In the genomic region with DNA sequence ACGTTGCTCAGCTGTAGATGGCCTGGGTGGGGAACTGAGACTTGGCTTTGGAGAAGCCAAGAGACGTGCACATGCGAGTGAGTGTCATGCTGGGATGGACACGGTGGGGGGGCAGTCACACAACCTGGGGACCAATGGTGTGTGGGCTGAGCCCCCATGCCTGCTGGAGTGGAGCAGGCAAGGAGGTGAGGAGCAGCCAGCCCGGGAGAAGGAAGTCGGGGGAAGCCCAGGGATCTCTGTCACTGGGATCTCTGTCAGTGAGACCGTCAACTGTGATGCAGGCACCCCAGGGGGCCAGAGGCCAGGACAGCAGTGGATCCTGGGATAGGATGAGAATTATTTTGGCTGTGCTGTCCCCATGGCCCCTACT, we compare ENCODE assay signal across 20 cellular contexts. TPM values are rescaled to one million over a fixed set of nuclear protein-coding genes. Genes with fewer than 3 reads are reported as not detected.
A peak's percentile ranks its signal among the peaks of the same experiment; 100 is the strongest.
DNase-seq lines count a peak whose midpoint lies in the region; ATAC-seq, FAIRE-seq and TF ChIP-seq lines count a peak whose summit lies in the region.
"Had no signal": no experiment of that assay in that cellular context is flagged by ENCODE, and none has a peak within 500 bp of the region (broad histone marks: within the 10 kb centered on the region; RNA-seq: fewer than 3 reads in every experiment).

No MANE protein-coding gene starts in this region.

- H3K9me2 ChIP-seq in GM23248 (ENCODE audit: insufficient read depth): no peaks in the 10 kb centered on the region

- no peaks in the 10 kb centered on the region; the same call in 2 of the 3 replicates for H3K79me2 ChIP-seq in K562 (ENCODE audit: control insufficient read depth, insufficient read depth, low read length)
- H3K79me2 ChIP-seq in osteoblast (ENCODE audit: insufficient read depth, low read length): no peaks in the 10 kb centered on the region
- no peaks in the 10 kb centered on the region for H3K79me2 ChIP-seq in GM23248 (ENCODE audit: insufficient read depth)

- H3K9me1 ChIP-seq in K562 (ENCODE audit: control insufficient read depth, insufficient read depth, low read length): no peaks in the 10 kb centered on the region

- DNase-seq in activated CD8-positive, alpha-beta memory T cell treated with anti-CD3 and anti-CD28 coated beads, Interleukin-2, amount 50 U/mL, for 48 hours: peak; percentile 49
- no peak for DNase-seq in activated CD8-positive, alpha-beta memory T cell treated with anti-CD3 and anti-CD28 coated beads, Interleukin-2, amount 10 ng/mL, durations not matched to agents 7 days and 5 days
- no peak for DNase-seq in Calu3
- DNase-seq in K562 (ENCODE audit: extremely low read depth in 1 of 4, low spot score in 3 of 4): no peak
- peak; percentile 76 for DNase-seq in osteoblast (ENCODE audit: insufficient read length, low spot score, missing footprints)
- DNase-seq in GM23248: no peak
- DNase-seq in activated gamma-delta T cell treated with Interleukin-2 at 50 U/mL for 16 hours: no peak
- DNase-seq: COR-L47; DMS79 treated with DMSO at 0.1 percent for 48 hours; Karpas-422; MM.1S; NCI-H1092 treated with DMSO at 0.1 percent for 48 hours; NCI-H2081 treated with DMSO at 0.1 percent for 48 hours; NCI-H226; NK-92 treated with Interleukin-12 subunit alpha and Interleukin-12 subunit beta, amount 100 ng/mL, for 24 hours; OCI-M1; SHP77 treated with DMSO at 0.1 percent for 48 hours had no signal

- no peak overlapping the region for H3K9ac ChIP-seq in K562 (ENCODE audit: insufficient read depth in 1 of 2, low read depth in 2 of 2, low read length in 2 of 2)
- H3K9ac ChIP-seq in GM23248: no peak overlapping the region

- ATAC-seq in activated CD8-positive, alpha-beta memory T cell treated with anti-CD3 and anti-CD28 coated beads, Interleukin-2, amount 10 ng/mL, durations not matched to agents 7 days and 5 days: no peak
- ATAC-seq in K562 (no peak), HG02759 (IDR thresholded peaks at IDR 0.05; ENCODE audit: unreplicated experiment) (no peak)
- ATAC-seq: GM23338 had no signal

- FAIRE-seq in K562 (lab: Jason Lieb, UNC): no peak

- CTCF ChIA-PET in activated CD8-positive, alpha-beta memory T cell treated with anti-CD3 and anti-CD28 coated beads, Interleukin-2, amount 10 ng/mL, durations not matched to agents 7 days and 5 days (lab: Charles Lee): no interaction called here
- CTCF ChIA-PET in Calu3 (lab: Charles Lee) (interaction anchor here (0.6 kb wide), 1 partner anchor 22 kb away, joined by 3 read pairs; no protein-coding TSS in a partner anchor), K562 (lab: Yijun Ruan, JAX; ENCODE audit: low intra/inter-chr PET ratio) (no interaction called here)

- no peaks in the 10 kb centered on the region for H3K27me3 ChIP-seq in K562 (ENCODE audit: control insufficient read depth in 2 of 2, insufficient read depth in 2 of 2, low read length in 2 of 2)
- H3K27me3 ChIP-seq in osteoblast (ENCODE audit: insufficient read depth, low read length): no peaks in the 10 kb centered on the region
- H3K27me3 ChIP-seq in GM23248 (replicated peaks; ENCODE audit: insufficient read depth): no peaks in the 10 kb centered on the region

- BruUV-seq in Calu3 (replicated peaks; lab: Mats Ljungman, UMichigan): no TSS peak
- BruUV-seq in K562 (replicated peaks; lab: Mats Ljungman, UMichigan): no TSS peak

- H3K27ac ChIP-seq in K562 (ENCODE audit: extremely low read depth, low read depth, low read length): no peak overlapping the region
- no peak overlapping the region for H3K27ac ChIP-seq in osteoblast (ENCODE audit: low read depth, low read length)
- no peak overlapping the region for H3K27ac ChIP-seq in GM23248
- H3K27ac ChIP-seq: C4-2B had no signal

- H2AFZ ChIP-seq in K562 (ENCODE audit: low read depth, low read length) (no peak overlapping the region), osteoblast (ENCODE audit: low read length) (no peak overlapping the region), GM23248 (no peak overlapping the region)
- H2AFZ ChIP-seq: GM23338 had no signal

- TF ChIP-seq EP300 in K562 (IDR thresholded peaks at IDR 0.05; ENCODE audit: low read length): no peak

- H3K36me3 ChIP-seq in K562 (ENCODE audit: control insufficient read depth, insufficient read depth, low read length) (no peaks in the 10 kb centered on the region), osteoblast (ENCODE audit: insufficient read depth, low read length) (no peaks in the 10 kb centered on the region), GM23248 (ENCODE audit: low read depth) (no peaks in the 10 kb centered on the region)

- no peak overlapping the region for H3K4me3 Mint-ChIP-seq in activated CD8-positive, alpha-beta memory T cell treated with anti-CD3 and anti-CD28 coated beads, Interleukin-2, amount 10 ng/mL, durations not matched to agents 7 days and 5 days
- H3K4me3 Mint-ChIP-seq in Calu3 (ENCODE audit: low read depth, unreplicated experiment): peak overlapping the region; percentile 30
- H3K4me3 Mint-ChIP-seq: GM23338 had no signal

- H4K20me1 ChIP-seq in K562 (replicated peaks; ENCODE audit: control insufficient read depth, insufficient read depth, low read length): no peaks in the 10 kb centered on the region
- H4K20me1 ChIP-seq in osteoblast (ENCODE audit: insufficient read depth, low read length): no peaks in the 10 kb centered on the region
- no peaks in the 10 kb centered on the region for H4K20me1 ChIP-seq in GM23248 (ENCODE audit: insufficient read depth)

- H3K27ac Mint-ChIP-seq in activated CD8-positive, alpha-beta memory T cell treated with anti-CD3 and anti-CD28 coated beads, Interleukin-2, amount 10 ng/mL, durations not matched to agents 7 days and 5 days: no peak overlapping the region
- peak overlapping the region; percentile 78 for H3K27ac Mint-ChIP-seq in Calu3 (ENCODE audit: unreplicated experiment)
- H3K27ac Mint-ChIP-seq: GM23338 had no signal

- H3K4me1 ChIP-seq in K562 (replicated peaks in 1 of 2; ENCODE audit: control insufficient read depth in 2 of 2, insufficient read depth in 2 of 2, low read length in 2 of 2) (peaks cover 4 to 39% of the 10 kb centered on the region in 2 experiments), osteoblast (ENCODE audit: insufficient read depth, low read length) (no peaks in the 10 kb centered on the region), GM23248 (ENCODE audit: insufficient read depth) (no peaks in the 10 kb centered on the region)

- no peak overlapping the region for H3K4me2 ChIP-seq in K562 (ENCODE audit: insufficient read depth, low read length)
- no peak overlapping the region for H3K4me2 ChIP-seq in osteoblast (ENCODE audit: insufficient read depth, low read length)
- no peak overlapping the region for H3K4me2 ChIP-seq in GM23248 (ENCODE audit: unreplicated experiment)
- H3K4me2 ChIP-seq: GM23338 had no signal

- TF ChIP-seq CTCF in Calu3 (IDR thresholded peaks at IDR 0.05; ENCODE audit: unreplicated experiment): no peak
- TF ChIP-seq CTCF in K562 (IDR thresholded peaks at IDR 0.05 in 2 of 3, conservative IDR thresholded peaks at IDR 0.05 in 1 of 3; ENCODE audit: insufficient read depth in 2 of 3, low read depth in 1 of 3, low read length in 3 of 3): no peak
- no peak for TF ChIP-seq CTCF in osteoblast (IDR thresholded peaks at IDR 0.05; ENCODE audit: extremely low read depth, low read depth, low read length)

- 0 out of 2 replicates have a peak, but pooled peaks cover 6% of the 10 kb centered on the region for H3F3A ChIP-seq in GM23248 (ENCODE audit: insufficient read depth)

- H3K4me3 ChIP-seq in K562 (no peak overlapping the region), osteoblast (ENCODE audit: insufficient read depth, low read length) (no peak overlapping the region), GM23248 (no peak overlapping the region)
- H3K4me3 ChIP-seq: GM23338 had no signal

- peaks cover 6% of the 10 kb centered on the region for H3K4me1 Mint-ChIP-seq in activated CD8-positive, alpha-beta memory T cell treated with anti-CD3 and anti-CD28 coated beads, Interleukin-2, amount 10 ng/mL, durations not matched to agents 7 days and 5 days
- peaks cover 8% of the 10 kb centered on the region for H3K4me1 Mint-ChIP-seq in Calu3 (ENCODE audit: low read depth, unreplicated experiment)

- H3K9me3 Mint-ChIP-seq in activated CD8-positive, alpha-beta memory T cell treated with anti-CD3 and anti-CD28 coated beads, Interleukin-2, amount 10 ng/mL, durations not matched to agents 7 days and 5 days (ENCODE audit: low read depth): no peaks in the 10 kb centered on the region
- peaks cover 3% of the 10 kb centered on the region for H3K9me3 Mint-ChIP-seq in Calu3 (ENCODE audit: low read depth, unreplicated experiment)

- peaks cover 22% of the 10 kb centered on the region for H3K27me3 Mint-ChIP-seq in activated CD8-positive, alpha-beta memory T cell treated with anti-CD3 and anti-CD28 coated beads, Interleukin-2, amount 10 ng/mL, durations not matched to agents 7 days and 5 days
- H3K27me3 Mint-ChIP-seq in Calu3 (ENCODE audit: unreplicated experiment): peaks cover 3% of the 10 kb centered on the region

- no peak for TF ChIP-seq POLR2A in K562 (conservative IDR thresholded peaks at IDR 0.05)

- in situ Hi-C loops in K562 (cut with MboI) (no loop called here), GM23248 (cut with MboI) (no loop called here)

- 38% methylated on average over 7 of the region's 7 CpGs for WGBS in K562 (ENCODE audit: insufficient coverage, low coverage, missing lambda C conversion rate)
- WGBS in GM23248 (ENCODE audit: low coverage in 1 of 2, low lambda C conversion rate in 2 of 2, missing lambda C conversion rate in 2 of 2), 2 experiments: 55 to 65% methylated on average over 7 of the region's 7 CpGs

- peaks cover 5% of the 10 kb centered on the region for H3K36me3 Mint-ChIP-seq in activated CD8-positive, alpha-beta memory T cell treated with anti-CD3 and anti-CD28 coated beads, Interleukin-2, amount 10 ng/mL, durations not matched to agents 7 days and 5 days
- H3K36me3 Mint-ChIP-seq in Calu3 (ENCODE audit: insufficient read depth, unreplicated experiment): peaks cover 35% of the 10 kb centered on the region

- H3K9me3 ChIP-seq in K562 (replicated peaks; ENCODE audit: control insufficient read depth, insufficient read depth, low read depth, low read length) (peaks cover 5% of the 10 kb centered on the region), osteoblast (ENCODE audit: low read depth, low read length) (no peaks in the 10 kb centered on the region), GM23248 (ENCODE audit: low read depth) (no peaks in the 10 kb centered on the region)

- intact Hi-C loops in Calu3 (cut with micrococcal nuclease; ENCODE audit: unreplicated experiment): no loop called here
- intact Hi-C loops in K562 (cut with micrococcal nuclease): no loop called here

- POLR2A ChIA-PET in K562 (lab: Yijun Ruan, JAX): no interaction called here

- no peak for TF ChIP-seq RAD21 in K562 (CRISPR knock-in tag; conservative IDR thresholded peaks at IDR 0.05 in 1 of 2, IDR thresholded peaks at IDR 0.05 in 1 of 2)

RNA-seq across cellular contexts. Expression of gene ZNF669, which starts 11.0 kb away (rescaled TPM):
- total RNA-seq in activated CD8-positive, alpha-beta memory T cell treated with anti-CD3 and anti-CD28 coated beads, Interleukin-2, amount 10 ng/mL, durations not matched to agents 7 days and 5 days: 1 to 10 TPM; 8.2 to 9.2 TPM
- total RNA-seq in Calu3 (2022) (8.9 and 10.5 TPM in 2 replicates), K562 (2014; rRNA removed) (9.8 and 10.9 TPM in 2 replicates), K562 (2014; rRNA removed; fragmentation: Illumina TruSeq; extraction: Trizol) (18.3 and 21.1 TPM in 2 replicates), K562 (2015; rRNA removed; fragmentation: Illumina TruSeq; extraction: Trizol) (14.4 and 16.1 TPM in 2 replicates), K562 (2021) (8.0 and 10.2 TPM in 2 replicates), osteoblast (10.1 and 11.8 TPM in 2 replicates)
- 15.0 and 38.1 TPM in 2 replicates for total RNA-seq in K562 (2011; cell fraction: chromatin; rRNA removed; ENCODE audit: low replicate concordance)
- total RNA-seq in K562 (2011; cell fraction: nucleolus; rRNA removed): 14.7 and 18.0 TPM in 2 replicates
- total RNA-seq in K562 (2011; cell fraction: nucleoplasm; rRNA removed): 13.5 and 16.2 TPM in 2 replicates
- polyA plus RNA-seq in K562 (2011; rRNA removed) (8.2 and 10.9 TPM in 2 replicates), K562 (2014; fragmentation: Illumina TruSeq; extraction: Trizol) (10.3 and 12.1 TPM in 2 replicates), K562 (2014; fragmentation: Nextera tagmentation; extraction: Ambion mirVana) (1 to 10 TPM; 5.3 to 6.3 TPM), K562 (2014; rRNA removed) (8.2 and 9.2 TPM in 2 replicates), GM23248 (2016; fragmentation: Nextera tagmentation; extraction: Ambion mirVana) (2.4 and 2.8 TPM in 2 replicates)
- 5.2 and 5.7 TPM in 2 replicates for polyA plus RNA-seq in K562 (2011; cell fraction: cytosol; rRNA removed)
- polyA plus RNA-seq in K562 (2011; cell fraction: nucleus; rRNA removed): 3.2 and 3.9 TPM in 2 replicates
- polyA plus RNA-seq in K562 (2012): 6.4 and 8.0 TPM in 2 replicates
- polyA minus RNA-seq in K562 (2011; rRNA and poly(A)+ RNA removed): 15.3 and 21.4 TPM in 2 replicates
- 4.2 and 5.3 TPM in 2 replicates for polyA minus RNA-seq in K562 (2011; cell fraction: cytosol; rRNA and poly(A)+ RNA removed)
- 9.8 and 17.3 TPM in 2 replicates for polyA minus RNA-seq in K562 (2011; cell fraction: nucleus; rRNA and poly(A)+ RNA removed)
- total RNA-seq in GM23248 (2014; rRNA removed; shearing (Covaris generic)): 4.9 and 6.8 TPM in 2 replicates

RNA-seq across cellular contexts. Expression of gene ZNF670, which starts 36.5 kb away (rescaled TPM):
- 1 to 10 TPM; 1.0 to 1.3 TPM for total RNA-seq in activated CD8-positive, alpha-beta memory T cell treated with anti-CD3 and anti-CD28 coated beads, Interleukin-2, amount 10 ng/mL, durations not matched to agents 7 days and 5 days
- total RNA-seq in Calu3 (2022): 3.9 and 6.1 TPM in 2 replicates
- 4.5 and 17.1 TPM in 2 replicates for total RNA-seq in K562 (2011; cell fraction: chromatin; rRNA removed; ENCODE audit: low replicate concordance)
- total RNA-seq in K562 (2011; cell fraction: nucleolus; rRNA removed): 2.8 and 5.1 TPM in 2 replicates
- 6.5 and 7.7 TPM in 2 replicates for total RNA-seq in K562 (2011; cell fraction: nucleoplasm; rRNA removed)
- 6.7 and 8.9 TPM in 2 replicates for total RNA-seq in K562 (2014; rRNA removed)
- total RNA-seq in K562 (2014; rRNA removed; fragmentation: Illumina TruSeq; extraction: Trizol): 14.5 and 17.8 TPM in 2 replicates
- 10.3 and 11.2 TPM in 2 replicates for total RNA-seq in K562 (2015; rRNA removed; fragmentation: Illumina TruSeq; extraction: Trizol)
- total RNA-seq in K562 (2021): 7.1 and 7.9 TPM in 2 replicates
- polyA plus RNA-seq in K562 (2011; rRNA removed): 9.7 and 11.8 TPM in 2 replicates
- polyA plus RNA-seq in K562 (2011; cell fraction: cytosol; rRNA removed): 1.1 and 2.6 TPM in 2 replicates
- polyA plus RNA-seq in K562 (2011; cell fraction: nucleus; rRNA removed): 2.7 and 4.4 TPM in 2 replicates
- 5.9 and 6.1 TPM in 2 replicates for polyA plus RNA-seq in K562 (2012)
- polyA plus RNA-seq in K562 (2014; fragmentation: Illumina TruSeq; extraction: Trizol): 11.1 and 12.4 TPM in 2 replicates
- polyA plus RNA-seq in K562 (2014; fragmentation: Nextera tagmentation; extraction: Ambion mirVana): 10 to 100 TPM; 17.3 to 23.4 TPM
- 8.2 and 8.7 TPM in 2 replicates for polyA plus RNA-seq in K562 (2014; rRNA removed)
- polyA minus RNA-seq in K562 (2011; rRNA and poly(A)+ RNA removed): 11.7 and 13.9 TPM in 2 replicates
- 3.2 and 4.0 TPM in 2 replicates for polyA minus RNA-seq in K562 (2011; cell fraction: cytosol; rRNA and poly(A)+ RNA removed)
- 3.4 and 6.0 TPM in 2 replicates for polyA minus RNA-seq in K562 (2011; cell fraction: nucleus; rRNA and poly(A)+ RNA removed)
- 2.9 and 3.8 TPM in 2 replicates for total RNA-seq in osteoblast
- total RNA-seq in GM23248 (2014; rRNA removed; shearing (Covaris generic)): 1.4 and 4.6 TPM in 2 replicates
- 2.8 and 2.9 TPM in 2 replicates for polyA plus RNA-seq in GM23248 (2016; fragmentation: Nextera tagmentation; extraction: Ambion mirVana)

RNA-seq across cellular contexts. Expression of gene ZNF124, which starts 56.7 kb away (rescaled TPM):
- total RNA-seq in activated CD8-positive, alpha-beta memory T cell treated with anti-CD3 and anti-CD28 coated beads, Interleukin-2, amount 10 ng/mL, durations not matched to agents 7 days and 5 days: 10 to 100 TPM; 15.0 to 18.6 TPM
- total RNA-seq in Calu3 (2022) (34.4 and 45.6 TPM in 2 replicates), K562 (2014; rRNA removed) (28.2 and 31.2 TPM in 2 replicates), K562 (2014; rRNA removed; fragmentation: Illumina TruSeq; extraction: Trizol) (71.5 and 74.9 TPM in 2 replicates), K562 (2015; rRNA removed; fragmentation: Illumina TruSeq; extraction: Trizol) (63.2 and 68.5 TPM in 2 replicates), K562 (2021) (43.1 and 47.1 TPM in 2 replicates), osteoblast (14.4 and 36.9 TPM in 2 replicates)
- total RNA-seq in K562 (2011; cell fraction: chromatin; rRNA removed; ENCODE audit: low replicate concordance): 52.9 and 136 TPM in 2 replicates
- 31.4 and 39.0 TPM in 2 replicates for total RNA-seq in K562 (2011; cell fraction: nucleolus; rRNA removed)
- total RNA-seq in K562 (2011; cell fraction: nucleoplasm; rRNA removed): 62.0 and 100 TPM in 2 replicates
- polyA plus RNA-seq in K562 (2011; rRNA removed) (20.2 TPM in 2 replicates), K562 (2014; fragmentation: Illumina TruSeq; extraction: Trizol) (14.7 and 15.0 TPM in 2 replicates), K562 (2014; fragmentation: Nextera tagmentation; extraction: Ambion mirVana) (10 to 100 TPM in 1 of 2 experiments, 1 to 10 TPM in 1; 7.6 to 13.6 TPM), K562 (2014; rRNA removed) (12.5 and 13.5 TPM in 2 replicates), GM23248 (2016; fragmentation: Nextera tagmentation; extraction: Ambion mirVana) (2.8 and 3.8 TPM in 2 replicates)
- polyA plus RNA-seq in K562 (2011; cell fraction: cytosol; rRNA removed): 3.4 and 9.2 TPM in 2 replicates
- polyA plus RNA-seq in K562 (2011; cell fraction: nucleus; rRNA removed): 13.8 and 23.5 TPM in 2 replicates
- 9.4 and 9.9 TPM in 2 replicates for polyA plus RNA-seq in K562 (2012)
- polyA minus RNA-seq in K562 (2011; rRNA and poly(A)+ RNA removed): 141 and 252 TPM in 2 replicates
- 58.9 and 64.8 TPM in 2 replicates for polyA minus RNA-seq in K562 (2011; cell fraction: cytosol; rRNA and poly(A)+ RNA removed)
- 21.0 and 48.3 TPM in 2 replicates for polyA minus RNA-seq in K562 (2011; cell fraction: nucleus; rRNA and poly(A)+ RNA removed)
- 14.1 and 15.6 TPM in 2 replicates for total RNA-seq in GM23248 (2014; rRNA removed; shearing (Covaris generic))

Comparison
In these comparisons a context has a peak if more than half of its experiments do, and no peak if none do; other contexts are left out.
1. DNase-seq: peak in activated CD8-positive, alpha-beta memory T cell treated with anti-CD3 and anti-CD28 coated beads, Interleukin-2, amount 50 U/mL, for 48 hours (single experiment) and osteoblast (single experiment); none in activated CD8-positive, alpha-beta memory T cell treated with anti-CD3 and anti-CD28 coated beads, Interleukin-2, amount 10 ng/mL, durations not matched to agents 7 days and 5 days (single experiment), Calu3 (single experiment), K562 (0 of 4), GM23248 (single experiment) and activated gamma-delta T cell treated with Interleukin-2 at 50 U/mL for 16 hours (single experiment).